In the genomic region with DNA sequence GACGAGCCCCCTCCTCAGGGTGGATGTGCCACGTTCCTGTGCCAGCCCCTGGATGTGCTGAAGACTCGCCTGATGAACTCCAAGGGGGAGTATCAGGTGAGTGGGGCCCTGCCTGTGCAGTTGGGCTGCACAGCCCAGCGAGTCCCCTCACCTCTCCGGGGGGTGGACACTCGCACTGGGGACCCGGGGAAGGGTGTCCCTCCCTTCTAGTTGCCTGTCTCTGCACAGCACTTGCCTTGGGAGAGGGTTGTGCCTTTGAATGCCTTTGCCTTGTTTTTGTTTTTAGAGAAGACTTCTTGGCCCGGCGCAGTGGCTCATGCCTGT, we compare ENCODE assay signal across 21 cellular contexts.
"Had no signal": no experiment of that assay in that cellular context is flagged by ENCODE, and none has a peak within 500 bp of the region (broad histone marks: within the 10 kb centered on the region; RNA-seq: fewer than 3 reads in every experiment).

No MANE protein-coding gene starts in this region.

- H3K27ac ChIP-seq: colonic mucosa, esophagus squamous epithelium, gastrocnemius medialis, heart right ventricle, left lung, lower lobe of right lung had no signal

- H3K4me3 ChIP-seq: colonic mucosa, esophagus squamous epithelium, gastrocnemius medialis, heart right ventricle, left lung, lower lobe of right lung, mucosa of descending colon had no signal

- H3K4me1 Mint-ChIP-seq: endodermal cell had no signal

- H3K4me3 Mint-ChIP-seq: dendritic cell treated with granulocyte-macrophage colony-stimulating factor and Interleukin-4, amounts not matched to agents 40 ng/mL and 50 ng/mL, for 4 days; effector memory CD8-positive, alpha-beta T cell; endodermal cell; mesothelial cell of epicardium had no signal

- H3K36me3 Mint-ChIP-seq: mesothelial cell of epicardium had no signal

- H3K27ac Mint-ChIP-seq: dendritic cell treated with granulocyte-macrophage colony-stimulating factor and Interleukin-4, amounts not matched to agents 40 ng/mL and 50 ng/mL, for 4 days; effector memory CD8-positive, alpha-beta T cell; endodermal cell; mesothelial cell of epicardium had no signal

- H3K36me3 ChIP-seq: colonic mucosa, gastrocnemius medialis, lower lobe of right lung had no signal

- H3K9me3 Mint-ChIP-seq: dendritic cell treated with granulocyte-macrophage colony-stimulating factor and Interleukin-4, amounts not matched to agents 40 ng/mL and 50 ng/mL, for 4 days; effector memory CD8-positive, alpha-beta T cell; endodermal cell; mesothelial cell of epicardium had no signal

- DNase-seq: colonic mucosa; cortex of kidney; effector CD8-positive, alpha-beta T cell; effector memory CD8-positive, alpha-beta T cell; endodermal cell; esophagus squamous epithelium; foreskin fibroblast; foreskin melanocyte; gastrocnemius medialis; glutamatergic neuron; head of caudate nucleus; heart right ventricle; hippocampal formation; left cardiac atrium; left lung; left ventricle myocardium superior; lower lobe of right lung; mesenchymal stem cell had no signal

- H3K9me3 ChIP-seq: colonic mucosa, esophagus squamous epithelium, gastrocnemius medialis, heart right ventricle, left lung, lower lobe of right lung, mucosa of descending colon had no signal

- H3K27me3 ChIP-seq: colonic mucosa, esophagus squamous epithelium, gastrocnemius medialis, heart right ventricle had no signal

- H3K27me3 Mint-ChIP-seq: effector memory CD8-positive, alpha-beta T cell had no signal
